ENCODE assay signal across 8 cellular contexts in the genomic region with DNA sequence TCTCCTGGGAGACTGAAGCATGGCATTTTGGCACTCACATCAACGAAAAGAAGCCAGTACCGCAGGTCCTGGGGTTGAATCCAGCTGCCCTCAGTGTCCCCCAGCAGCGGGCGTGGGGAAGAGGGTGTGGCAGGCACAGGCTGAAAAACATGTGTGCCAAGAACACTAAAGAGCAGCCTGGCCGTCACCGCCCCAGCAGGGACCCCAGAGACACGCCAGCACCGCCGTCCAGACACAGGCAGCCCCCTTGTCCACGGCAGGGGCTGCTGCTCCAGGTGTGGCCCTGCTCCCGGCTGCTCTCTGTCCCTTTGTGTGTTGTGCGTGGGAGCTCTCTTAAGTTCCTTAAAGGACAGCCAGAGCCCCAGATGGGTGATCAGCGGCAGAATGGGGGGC. TPM values are rescaled to one million over a fixed set of nuclear protein-coding genes. Genes with fewer than 3 reads are reported as not detected.
DNase-seq lines count a peak whose midpoint lies in the region; ATAC-seq and TF ChIP-seq lines count a peak whose summit lies in the region.

No MANE protein-coding gene starts in this region.

- no peaks in the 10 kb centered on the region for H3K9me3 Mint-ChIP-seq in activated naive CD8-positive, alpha-beta T cell treated with anti-CD3 and anti-CD28 coated beads, Interleukin-2, amount 50 U/mL, for 24 hours

- no peak for DNase-seq in AG04450 (ENCODE audit: low read depth, low spot score)
- DNase-seq in activated naive CD8-positive, alpha-beta T cell treated with anti-CD3 and anti-CD28 coated beads, Interleukin-2, amount 50 U/mL, for 24 hours = no peak
- DNase-seq in NCI-H345 (lab: John Stamatoyannopoulos, UW) = no peak
- DNase-seq in NCI-H2196 treated with DMSO at 0.1 percent for 48 hours (lab: John Stamatoyannopoulos, UW; ENCODE audit: unreplicated experiment) = no peak

- peak overlapping the region; percentile 83 for H3K4me3 ChIP-seq in AG04450 (ENCODE audit: low read depth, low read length)
- peak overlapping the region; percentile 87 for H3K4me3 ChIP-seq in iPS-20b (ENCODE audit: low read length)
- H3K4me3 ChIP-seq in stomach smooth muscle (ENCODE audit: low read length in 2 of 2) = peak overlapping the region; percentile 90 to 91

- TF ChIP-seq CTCF in AG04450 (IDR thresholded peaks at IDR 0.05; ENCODE audit: low read depth, low read length) = no peak

- ATAC-seq in HG02610 (IDR thresholded peaks at IDR 0.05; ENCODE audit: unreplicated experiment) (peak; percentile 9), GM18498 (IDR thresholded peaks at IDR 0.05; ENCODE audit: unreplicated experiment) (no peak)
- ATAC-seq in activated naive CD8-positive, alpha-beta T cell treated with anti-CD3 and anti-CD28 coated beads, Interleukin-2, amount 50 U/mL, for 24 hours = peak; percentile 6

- POLR2A ChIA-PET in AG04450 (lab: Yijun Ruan, JAX) = interaction anchor here (0.5 kb wide), 1 partner anchor 644 kb away, joined by 3 read pairs; the partner anchor contains the start of gene TMEM116

- H3K9ac ChIP-seq in iPS-20b (ENCODE audit: low read depth, low read length) (peak overlapping the region; percentile 62), stomach smooth muscle (ENCODE audit: low read length in 2 of 2) (peak overlapping the region; percentile 79 to 81)

- H3K9me3 ChIP-seq in AG04450 (ENCODE audit: control insufficient read depth, insufficient read depth, low read length) = no peaks in the 10 kb centered on the region
- H3K9me3 ChIP-seq in iPS-20b (ENCODE audit: insufficient read depth, low read depth, low read length) = no peaks in the 10 kb centered on the region
- H3K9me3 ChIP-seq in stomach smooth muscle (ENCODE audit: control insufficient read depth in 2 of 2, low read length in 2 of 2) = no peaks in the 10 kb centered on the region

- H3K4me3 Mint-ChIP-seq in activated naive CD8-positive, alpha-beta T cell treated with anti-CD3 and anti-CD28 coated beads, Interleukin-2, amount 50 U/mL, for 24 hours = peak overlapping the region; percentile 63

- H3K27ac ChIP-seq in AG04450 (ENCODE audit: low read depth, low read length) (no peak overlapping the region), iPS-20b (ENCODE audit: low read length) (no peak overlapping the region), stomach smooth muscle (ENCODE audit: low read length) (no peak overlapping the region)

- peaks cover 6% of the 10 kb centered on the region for H3K27me3 Mint-ChIP-seq in activated naive CD8-positive, alpha-beta T cell treated with anti-CD3 and anti-CD28 coated beads, Interleukin-2, amount 50 U/mL, for 24 hours

- peaks cover 13% of the 10 kb centered on the region for H3K4me1 Mint-ChIP-seq in activated naive CD8-positive, alpha-beta T cell treated with anti-CD3 and anti-CD28 coated beads, Interleukin-2, amount 50 U/mL, for 24 hours

- H3K36me3 Mint-ChIP-seq in activated naive CD8-positive, alpha-beta T cell treated with anti-CD3 and anti-CD28 coated beads, Interleukin-2, amount 50 U/mL, for 24 hours (ENCODE audit: low read depth) = no peaks in the 10 kb centered on the region

- H3K27me3 ChIP-seq in AG04450 (ENCODE audit: control insufficient read depth, insufficient read depth, low read length) = no peaks in the 10 kb centered on the region
- peaks cover 27% of the 10 kb centered on the region for H3K27me3 ChIP-seq in iPS-20b (ENCODE audit: insufficient read depth, low read length)
- H3K27me3 ChIP-seq in stomach smooth muscle (ENCODE audit: control insufficient read depth in 1 of 2, insufficient read depth in 2 of 2, low read length in 2 of 2) = no peaks in the 10 kb centered on the region

- H3K4me1 ChIP-seq in iPS-20b (ENCODE audit: insufficient read depth, low read length) (no peaks in the 10 kb centered on the region), stomach smooth muscle (ENCODE audit: control insufficient read depth, insufficient read depth, low read length) (peaks cover 28% of the 10 kb centered on the region)

- H3K36me3 ChIP-seq in iPS-20b (ENCODE audit: insufficient read depth, low read depth, low read length) = no peaks in the 10 kb centered on the region
- H3K36me3 ChIP-seq in stomach smooth muscle (ENCODE audit: control insufficient read depth in 2 of 2, insufficient read depth in 2 of 2, low read length in 2 of 2) = peaks cover 7 to 10% of the 10 kb centered on the region in 2 donors

- no peak overlapping the region for H3K27ac Mint-ChIP-seq in activated naive CD8-positive, alpha-beta T cell treated with anti-CD3 and anti-CD28 coated beads, Interleukin-2, amount 50 U/mL, for 24 hours

- CTCF ChIA-PET in AG04450 (lab: Charles Lee) = interaction anchor here (2.5 to 3.5 kb wide), 2 partner anchors 28 to 83 kb away, joined by 6 to 24 read pairs; no protein-coding TSS in a partner anchor

RNA-seq across cellular contexts. Expression of gene PHETA1, which starts 0.6 kb away (rescaled TPM):
- 3.5 TPM in 2 replicates for polyA plus RNA-seq in AG04450 (2011; rRNA removed)
- 1.7 and 1.8 TPM in 2 replicates for polyA minus RNA-seq in AG04450 (2011; rRNA and poly(A)+ RNA removed)

RNA-seq across cellular contexts. Expression of gene SH2B3, which starts 37.4 kb away (rescaled TPM):
- 21.6 and 22.6 TPM in 2 replicates for polyA plus RNA-seq in AG04450 (2011; rRNA removed)
- polyA minus RNA-seq in AG04450 (2011; rRNA and poly(A)+ RNA removed) = 18.2 and 20.4 TPM in 2 replicates
